1 cellular context compared by ENCODE assay signal in genomic region chr16:48608452-48608851, GRCh38.
TF ChIP-seq lines count a peak whose summit lies in the region.

No MANE protein-coding gene starts in this region.

TF ChIP-seq in GM23338, 12 proteins besides CTCF, POLR2A, EP300 and RAD21 (continued from another document):
- TF ChIP-seq, protein P1, sequence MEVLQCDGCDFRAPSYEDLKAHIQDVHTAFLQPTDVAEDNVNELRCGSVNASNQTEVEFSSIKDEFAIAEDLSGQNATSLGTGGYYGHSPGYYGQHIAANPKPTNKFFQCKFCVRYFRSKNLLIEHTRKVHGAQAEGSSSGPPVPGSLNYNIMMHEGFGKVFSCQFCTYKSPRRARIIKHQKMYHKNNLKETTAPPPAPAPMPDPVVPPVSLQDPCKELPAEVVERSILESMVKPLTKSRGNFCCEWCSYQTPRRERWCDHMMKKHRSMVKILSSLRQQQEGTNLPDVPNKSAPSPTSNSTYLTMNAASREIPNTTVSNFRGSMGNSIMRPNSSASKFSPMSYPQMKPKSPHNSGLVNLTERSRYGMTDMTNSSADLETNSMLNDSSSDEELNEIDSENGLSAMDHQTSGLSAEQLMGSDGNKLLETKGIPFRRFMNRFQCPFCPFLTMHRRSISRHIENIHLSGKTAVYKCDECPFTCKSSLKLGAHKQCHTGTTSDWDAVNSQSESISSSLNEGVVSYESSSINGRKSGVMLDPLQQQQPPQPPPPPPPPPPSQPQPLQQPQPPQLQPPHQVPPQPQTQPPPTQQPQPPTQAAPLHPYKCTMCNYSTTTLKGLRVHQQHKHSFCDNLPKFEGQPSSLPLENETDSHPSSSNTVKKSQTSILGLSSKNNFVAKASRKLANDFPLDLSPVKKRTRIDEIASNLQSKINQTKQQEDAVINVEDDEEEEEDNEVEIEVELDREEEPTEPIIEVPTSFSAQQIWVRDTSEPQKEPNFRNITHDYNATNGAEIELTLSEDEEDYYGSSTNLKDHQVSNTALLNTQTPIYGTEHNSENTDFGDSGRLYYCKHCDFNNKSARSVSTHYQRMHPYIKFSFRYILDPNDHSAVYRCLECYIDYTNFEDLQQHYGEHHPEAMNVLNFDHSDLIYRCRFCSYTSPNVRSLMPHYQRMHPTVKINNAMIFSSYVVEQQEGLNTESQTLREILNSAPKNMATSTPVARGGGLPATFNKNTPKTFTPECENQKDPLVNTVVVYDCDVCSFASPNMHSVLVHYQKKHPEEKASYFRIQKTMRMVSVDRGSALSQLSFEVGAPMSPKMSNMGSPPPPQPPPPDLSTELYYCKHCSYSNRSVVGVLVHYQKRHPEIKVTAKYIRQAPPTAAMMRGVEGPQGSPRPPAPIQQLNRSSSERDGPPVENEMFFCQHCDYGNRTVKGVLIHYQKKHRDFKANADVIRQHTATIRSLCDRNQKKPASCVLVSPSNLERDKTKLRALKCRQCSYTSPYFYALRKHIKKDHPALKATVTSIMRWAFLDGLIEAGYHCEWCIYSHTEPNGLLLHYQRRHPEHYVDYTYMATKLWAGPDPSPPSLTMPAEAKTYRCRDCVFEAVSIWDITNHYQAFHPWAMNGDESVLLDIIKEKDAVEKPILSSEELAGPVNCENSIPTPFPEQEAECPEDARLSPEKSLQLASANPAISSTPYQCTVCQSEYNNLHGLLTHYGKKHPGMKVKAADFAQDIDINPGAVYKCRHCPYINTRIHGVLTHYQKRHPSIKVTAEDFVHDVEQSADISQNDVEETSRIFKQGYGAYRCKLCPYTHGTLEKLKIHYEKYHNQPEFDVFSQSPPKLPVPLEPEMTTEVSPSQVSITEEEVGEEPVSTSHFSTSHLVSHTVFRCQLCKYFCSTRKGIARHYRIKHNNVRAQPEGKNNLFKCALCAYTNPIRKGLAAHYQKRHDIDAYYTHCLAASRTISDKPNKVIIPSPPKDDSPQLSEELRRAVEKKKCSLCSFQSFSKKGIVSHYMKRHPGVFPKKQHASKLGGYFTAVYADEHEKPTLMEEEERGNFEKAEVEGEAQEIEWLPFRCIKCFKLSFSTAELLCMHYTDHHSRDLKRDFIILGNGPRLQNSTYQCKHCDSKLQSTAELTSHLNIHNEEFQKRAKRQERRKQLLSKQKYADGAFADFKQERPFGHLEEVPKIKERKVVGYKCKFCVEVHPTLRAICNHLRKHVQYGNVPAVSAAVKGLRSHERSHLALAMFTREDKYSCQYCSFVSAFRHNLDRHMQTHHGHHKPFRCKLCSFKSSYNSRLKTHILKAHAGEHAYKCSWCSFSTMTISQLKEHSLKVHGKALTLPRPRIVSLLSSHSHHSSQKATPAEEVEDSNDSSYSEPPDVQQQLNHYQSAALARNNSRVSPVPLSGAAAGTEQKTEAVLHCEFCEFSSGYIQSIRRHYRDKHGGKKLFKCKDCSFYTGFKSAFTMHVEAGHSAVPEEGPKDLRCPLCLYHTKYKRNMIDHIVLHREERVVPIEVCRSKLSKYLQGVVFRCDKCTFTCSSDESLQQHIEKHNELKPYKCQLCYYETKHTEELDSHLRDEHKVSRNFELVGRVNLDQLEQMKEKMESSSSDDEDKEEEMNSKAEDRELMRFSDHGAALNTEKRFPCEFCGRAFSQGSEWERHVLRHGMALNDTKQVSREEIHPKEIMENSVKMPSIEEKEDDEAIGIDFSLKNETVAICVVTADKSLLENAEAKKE (CRISPR knock-in tag; IDR thresholded peaks at IDR 0.05): no peak
